ENCODE assay signal across 2 cellular contexts in the genomic region with DNA sequence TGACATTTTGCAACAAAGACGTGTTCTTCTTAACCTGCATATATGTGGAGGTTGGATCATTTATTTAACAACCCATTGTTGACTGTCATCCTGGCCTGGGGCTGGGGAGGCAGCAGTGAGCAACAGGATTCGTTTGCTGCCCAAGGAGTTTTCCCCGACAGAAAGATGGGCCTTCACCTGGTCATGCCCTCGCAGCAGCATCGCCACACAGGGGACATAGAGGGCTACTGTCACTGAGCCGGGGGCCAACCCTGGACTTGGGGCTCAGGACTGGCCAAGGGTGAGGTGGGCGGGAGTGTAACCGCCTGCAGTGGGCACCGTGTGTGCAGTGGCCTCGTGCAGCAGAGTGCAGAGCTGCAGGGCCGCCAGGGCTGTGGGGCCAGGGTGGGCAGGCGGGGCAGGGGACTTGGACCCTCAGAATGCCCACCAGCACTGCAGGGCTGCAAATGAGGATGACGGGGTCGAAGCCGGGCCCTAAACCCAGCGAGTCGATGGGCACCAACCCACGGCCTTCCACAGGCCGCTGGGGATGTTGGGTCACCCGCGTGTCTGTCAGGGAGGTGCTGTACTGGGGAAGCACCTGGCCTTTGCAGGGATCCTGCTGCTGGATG.
A peak's percentile ranks its signal among the peaks of the same experiment; 100 is the strongest.
TF ChIP-seq lines count a peak whose summit lies in the region.

No MANE protein-coding gene starts in this region.

TF ChIP-seq in HEK293T, 16 proteins besides CTCF, POLR2A, EP300 and RAD21:
- TF ChIP-seq HDGF (IDR thresholded peaks at IDR 0.05; ENCODE audit: borderline replicate concordance) (no peak), LEF1 (IDR thresholded peaks at IDR 0.05; ENCODE audit: borderline replicate concordance) (no peak), BHLHE40 (IDR thresholded peaks at IDR 0.05; ENCODE audit: borderline replicate concordance) (no peak), SP1 (IDR thresholded peaks at IDR 0.05) (no peak), ELF4 (IDR thresholded peaks at IDR 0.05) (no peak), SUZ12 (IDR thresholded peaks at IDR 0.05) (no peak), NFRKB (IDR thresholded peaks at IDR 0.05) (no peak), ARNT (IDR thresholded peaks at IDR 0.05) (no peak), ZNF384 (IDR thresholded peaks at IDR 0.05) (no peak), L3MBTL2 (conservative IDR thresholded peaks at IDR 0.05) (no peak), FOXM1 (IDR thresholded peaks at IDR 0.05; ENCODE audit: borderline replicate concordance) (no peak), FOXK2 (IDR thresholded peaks at IDR 0.05) (no peak)
- TF ChIP-seq, protein P1, sequence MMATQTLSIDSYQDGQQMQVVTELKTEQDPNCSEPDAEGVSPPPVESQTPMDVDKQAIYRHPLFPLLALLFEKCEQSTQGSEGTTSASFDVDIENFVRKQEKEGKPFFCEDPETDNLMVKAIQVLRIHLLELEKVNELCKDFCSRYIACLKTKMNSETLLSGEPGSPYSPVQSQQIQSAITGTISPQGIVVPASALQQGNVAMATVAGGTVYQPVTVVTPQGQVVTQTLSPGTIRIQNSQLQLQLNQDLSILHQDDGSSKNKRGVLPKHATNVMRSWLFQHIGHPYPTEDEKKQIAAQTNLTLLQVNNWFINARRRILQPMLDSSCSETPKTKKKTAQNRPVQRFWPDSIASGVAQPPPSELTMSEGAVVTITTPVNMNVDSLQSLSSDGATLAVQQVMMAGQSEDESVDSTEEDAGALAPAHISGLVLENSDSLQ (IDR thresholded peaks at IDR 0.05) = no peak

TF ChIP-seq in GM12878, 131 proteins besides CTCF, POLR2A, EP300 and RAD21:
- TF ChIP-seq POU2F2 (IDR thresholded peaks at IDR 0.05; ENCODE audit: borderline replicate concordance, low read depth, low read length) (no peak), MLLT1 (IDR thresholded peaks at IDR 0.05) (peak; percentile 5; the same call in 1 of the 2 replicates), NR2F1 (conservative IDR thresholded peaks at IDR 0.05) (peak; percentile 23; the same call in 1 of the 2 replicates), IKZF1 (conservative IDR thresholded peaks at IDR 0.05) (0 out of 2 replicates have a peak, but pooled peaks have one; percentile 21), LARP7 (IDR thresholded peaks at IDR 0.05) (0 out of 2 replicates have a peak, but pooled peaks have one; percentile 29), BACH1 (IDR thresholded peaks at IDR 0.05; ENCODE audit: borderline replicate concordance) (0 out of 2 replicates have a peak, but pooled peaks have one; percentile 20), POLR2AphosphoS2 (IDR thresholded peaks at IDR 0.05; ENCODE audit: low read depth, low read length) (0 out of 2 replicates have a peak, but pooled peaks have one; percentile 3), SMC3 (IDR thresholded peaks at IDR 0.05; ENCODE audit: borderline replicate concordance, low read length) (0 out of 2 replicates have a peak, but pooled peaks have one; percentile 2), EED (IDR thresholded peaks at IDR 0.05; ENCODE audit: low read depth) (peak; percentile 33; the same call in 1 of the 2 replicates), CREM (IDR thresholded peaks at IDR 0.05; ENCODE audit: low read depth) (no peak), ZNF384 (IDR thresholded peaks at IDR 0.05; ENCODE audit: borderline replicate concordance, low read depth, low read length) (no peak), DPF2 (IDR thresholded peaks at IDR 0.05) (0 out of 2 replicates have a peak, but pooled peaks have one; percentile 20)
- TF ChIP-seq, protein P2, sequence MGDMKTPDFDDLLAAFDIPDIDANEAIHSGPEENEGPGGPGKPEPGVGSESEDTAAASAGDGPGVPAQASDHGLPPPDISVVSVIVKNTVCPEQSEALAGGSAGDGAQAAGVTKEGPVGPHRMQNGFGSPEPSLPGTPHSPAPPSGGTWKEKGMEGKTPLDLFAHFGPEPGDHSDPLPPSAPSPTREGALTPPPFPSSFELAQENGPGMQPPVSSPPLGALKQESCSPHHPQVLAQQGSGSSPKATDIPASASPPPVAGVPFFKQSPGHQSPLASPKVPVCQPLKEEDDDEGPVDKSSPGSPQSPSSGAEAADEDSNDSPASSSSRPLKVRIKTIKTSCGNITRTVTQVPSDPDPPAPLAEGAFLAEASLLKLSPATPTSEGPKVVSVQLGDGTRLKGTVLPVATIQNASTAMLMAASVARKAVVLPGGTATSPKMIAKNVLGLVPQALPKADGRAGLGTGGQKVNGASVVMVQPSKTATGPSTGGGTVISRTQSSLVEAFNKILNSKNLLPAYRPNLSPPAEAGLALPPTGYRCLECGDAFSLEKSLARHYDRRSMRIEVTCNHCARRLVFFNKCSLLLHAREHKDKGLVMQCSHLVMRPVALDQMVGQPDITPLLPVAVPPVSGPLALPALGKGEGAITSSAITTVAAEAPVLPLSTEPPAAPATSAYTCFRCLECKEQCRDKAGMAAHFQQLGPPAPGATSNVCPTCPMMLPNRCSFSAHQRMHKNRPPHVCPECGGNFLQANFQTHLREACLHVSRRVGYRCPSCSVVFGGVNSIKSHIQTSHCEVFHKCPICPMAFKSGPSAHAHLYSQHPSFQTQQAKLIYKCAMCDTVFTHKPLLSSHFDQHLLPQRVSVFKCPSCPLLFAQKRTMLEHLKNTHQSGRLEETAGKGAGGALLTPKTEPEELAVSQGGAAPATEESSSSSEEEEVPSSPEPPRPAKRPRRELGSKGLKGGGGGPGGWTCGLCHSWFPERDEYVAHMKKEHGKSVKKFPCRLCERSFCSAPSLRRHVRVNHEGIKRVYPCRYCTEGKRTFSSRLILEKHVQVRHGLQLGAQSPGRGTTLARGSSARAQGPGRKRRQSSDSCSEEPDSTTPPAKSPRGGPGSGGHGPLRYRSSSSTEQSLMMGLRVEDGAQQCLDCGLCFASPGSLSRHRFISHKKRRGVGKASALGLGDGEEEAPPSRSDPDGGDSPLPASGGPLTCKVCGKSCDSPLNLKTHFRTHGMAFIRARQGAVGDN (IDR thresholded peaks at IDR 0.05) = 0 out of 2 replicates have a peak, but pooled peaks have one; percentile 30
- TF ChIP-seq, protein P3, sequence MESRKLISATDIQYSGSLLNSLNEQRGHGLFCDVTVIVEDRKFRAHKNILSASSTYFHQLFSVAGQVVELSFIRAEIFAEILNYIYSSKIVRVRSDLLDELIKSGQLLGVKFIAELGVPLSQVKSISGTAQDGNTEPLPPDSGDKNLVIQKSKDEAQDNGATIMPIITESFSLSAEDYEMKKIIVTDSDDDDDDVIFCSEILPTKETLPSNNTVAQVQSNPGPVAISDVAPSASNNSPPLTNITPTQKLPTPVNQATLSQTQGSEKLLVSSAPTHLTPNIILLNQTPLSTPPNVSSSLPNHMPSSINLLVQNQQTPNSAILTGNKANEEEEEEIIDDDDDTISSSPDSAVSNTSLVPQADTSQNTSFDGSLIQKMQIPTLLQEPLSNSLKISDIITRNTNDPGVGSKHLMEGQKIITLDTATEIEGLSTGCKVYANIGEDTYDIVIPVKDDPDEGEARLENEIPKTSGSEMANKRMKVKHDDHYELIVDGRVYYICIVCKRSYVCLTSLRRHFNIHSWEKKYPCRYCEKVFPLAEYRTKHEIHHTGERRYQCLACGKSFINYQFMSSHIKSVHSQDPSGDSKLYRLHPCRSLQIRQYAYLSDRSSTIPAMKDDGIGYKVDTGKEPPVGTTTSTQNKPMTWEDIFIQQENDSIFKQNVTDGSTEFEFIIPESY (IDR thresholded peaks at IDR 0.05) = peak; percentile 91; the same call in 1 of the 2 replicates
